26 cellular contexts compared by ENCODE assay signal in the genomic region with DNA sequence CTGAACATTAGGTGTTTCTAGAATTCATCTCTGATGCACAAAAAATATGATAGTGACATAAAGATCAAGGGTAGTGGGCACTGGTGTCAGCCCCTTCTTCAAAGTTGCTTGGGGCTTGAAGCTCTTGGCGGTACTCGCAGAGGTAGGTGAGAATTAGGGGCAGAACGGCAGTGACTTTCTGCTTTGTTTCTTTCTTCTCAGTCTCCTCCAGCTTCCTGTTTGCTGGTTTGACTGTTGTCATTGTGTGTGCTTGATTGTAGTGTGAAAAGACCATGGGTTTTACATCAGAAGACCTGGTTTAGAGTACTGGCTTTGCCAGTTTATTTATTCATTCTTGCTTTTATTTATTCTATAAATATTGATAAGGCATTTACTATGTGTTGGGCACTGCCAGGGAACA.
"Had no signal": no experiment of that assay in that cellular context is flagged by ENCODE, and none has a peak within 500 bp of the region (broad histone marks: within the 10 kb centered on the region; RNA-seq: fewer than 3 reads in every experiment).

No MANE protein-coding gene starts in this region.

- H3K4me1 Mint-ChIP-seq: immature natural killer cell; naive B cell; stimulated activated memory B cell treated with anti-CD40 and anti-IgM and Interleukin-4, amounts not matched to agents 10 μg/mL and 1 μg/mL and 100 μg/mL, for 72 hours had no signal

- H3K9me3 ChIP-seq: pancreas, uterus had no signal

- H3K27me3 ChIP-seq: left lung, pancreas, right atrium auricular region, right lobe of liver, tibial nerve, uterus had no signal

- H3K4me2 ChIP-seq: smooth muscle cell had no signal

- H3K4me1 ChIP-seq: left lung, lower lobe of right lung, pancreas, right atrium auricular region, right lobe of liver, tibial nerve, uterus had no signal

- H3K9me3 Mint-ChIP-seq: natural killer cell treated with Interleukin-12 subunit alpha and Interleukin-12 subunit beta and Interleukin-15 and Interleukin-18, amount 100 ng/mL, for 72 hours; type B pancreatic cell had no signal

- H3K4me3 ChIP-seq: left lung, lower lobe of right lung, pancreas, right atrium auricular region, right lobe of liver, smooth muscle cell, tibial nerve, uterus had no signal

- H3K36me3 Mint-ChIP-seq: natural killer cell treated with Interleukin-12 subunit alpha and Interleukin-12 subunit beta and Interleukin-15 and Interleukin-18, amount 100 ng/mL, for 72 hours; stimulated activated memory B cell treated with anti-CD40 and anti-IgM and Interleukin-4, amounts not matched to agents 10 μg/mL and 1 μg/mL and 100 μg/mL, for 72 hours had no signal

- H3K27ac ChIP-seq: left lung, lower lobe of right lung, pancreas, right atrium auricular region, right lobe of liver, tibial nerve, uterus had no signal

- H3K4me3 Mint-ChIP-seq: naive B cell; natural killer cell treated with Interleukin-12 subunit alpha and Interleukin-12 subunit beta and Interleukin-15 and Interleukin-18, amount 100 ng/mL, for 72 hours; stimulated activated memory B cell treated with anti-CD40 and anti-IgM and Interleukin-4, amounts not matched to agents 10 μg/mL and 1 μg/mL and 100 μg/mL, for 72 hours; stimulated activated naive CD8-positive, alpha-beta T cell treated with anti-CD3 and anti-CD28 coated beads, Interleukin-15, amount 100 ng/mL, for 72 hours; type B pancreatic cell had no signal

- H3K27ac Mint-ChIP-seq: immature natural killer cell; naive B cell; natural killer cell treated with Interleukin-12 subunit alpha and Interleukin-12 subunit beta and Interleukin-15 and Interleukin-18, amount 100 ng/mL, for 72 hours; stimulated activated memory B cell treated with anti-CD40 and anti-IgM and Interleukin-4, amounts not matched to agents 10 μg/mL and 1 μg/mL and 100 μg/mL, for 72 hours; type B pancreatic cell had no signal

- ATAC-seq: left colon; left lung; lower lobe of right lung; natural killer cell treated with Interleukin-12 subunit alpha and Interleukin-12 subunit beta and Interleukin-15 and Interleukin-18, amount 100 ng/mL, for 72 hours; pancreas; right lobe of liver; stimulated activated naive CD8-positive, alpha-beta T cell treated with anti-CD3 and anti-CD28 coated beads, Interleukin-15, amount 100 ng/mL, for 72 hours had no signal

- H3K36me3 ChIP-seq: left lung, lower lobe of right lung, pancreas, right atrium auricular region, right lobe of liver, tibial nerve, uterus had no signal

- DNase-seq: hypothalamus; immature natural killer cell; kidney; left colon; left lung; lower lobe of right lung; mammary epithelial cell; mesenchymal stem cell; naive B cell; nucleus accumbens; pancreas; right lobe of liver; stimulated activated CD4-positive, alpha-beta T cell treated with anti-CD3 and anti-CD28 coated beads, Interleukin-1b, Interleukin-23, amount 100 ng/mL, for 48 hours; stimulated activated CD4-positive, alpha-beta T cell treated with anti-CD3 and anti-CD28 coated beads, Interleukin-2, amount 100 ng/mL, for 48 hours; stimulated activated CD4-positive, alpha-beta T cell treated with anti-CD3 and anti-CD28 coated beads, Interleukin-4, amount 100 ng/mL, for 4 hours; stimulated activated CD8-positive, alpha-beta memory T cell treated with anti-CD3 and anti-CD28 coated beads, Interleukin-4, amount 100 ng/mL, for 48 hours; stimulated activated naive CD4-positive, alpha-beta T cell treated with Interleukin-2 at 50 U/mL for 16 hours; stimulated activated naive CD8-positive, alpha-beta T cell treated with anti-CD3 and anti-CD28 coated beads, Interleukin-15, amount 100 ng/mL, for 72 hours; substantia nigra; uterus had no signal
